ENCODE assay signal across 19 cellular contexts in the genomic region with DNA sequence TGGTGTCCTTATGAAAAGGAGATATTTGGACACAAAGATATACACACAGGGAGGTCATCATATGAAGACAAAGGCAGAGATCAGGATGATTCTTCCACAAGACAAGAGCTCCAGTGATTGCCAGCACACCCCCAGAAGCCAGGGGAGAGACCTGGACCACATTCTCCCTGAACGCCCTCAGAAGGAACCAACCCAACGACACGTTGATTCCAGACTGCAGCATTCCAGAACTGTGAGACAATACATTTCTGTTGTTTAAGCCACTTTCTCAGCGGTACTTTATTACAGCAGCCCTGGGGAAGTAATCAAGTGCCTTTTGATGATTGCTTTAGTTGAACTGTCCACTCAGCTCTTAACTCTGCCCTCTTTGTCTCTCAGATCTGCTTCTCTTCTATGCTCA.
DNase-seq lines count a peak whose midpoint lies in the region; ATAC-seq and TF ChIP-seq lines count a peak whose summit lies in the region.
"Had no signal": no experiment of that assay in that cellular context is flagged by ENCODE, and none has a peak within 500 bp of the region (broad histone marks: within the 10 kb centered on the region; RNA-seq: fewer than 3 reads in every experiment).

No MANE protein-coding gene starts in this region.

- no peak for TF ChIP-seq RAD21 in Ishikawa (IDR thresholded peaks at IDR 0.05; ENCODE audit: low read depth)

- H3K36me3 ChIP-seq in right lobe of liver, result no peaks in the 10 kb centered on the region
- H3K36me3 ChIP-seq: BLaER1 treated with 17β-estradiol and CSF1 and Interleukin-3, amounts not matched to agents 10 nM and 100 nM had no signal

- no peak for TF ChIP-seq EP300 in Ishikawa (IDR thresholded peaks at IDR 0.05; ENCODE audit: borderline replicate concordance)

- no peaks in the 10 kb centered on the region for H3K27me3 ChIP-seq in right lobe of liver
- H3K27me3 ChIP-seq: BLaER1 treated with 17β-estradiol and CSF1 and Interleukin-3, amounts not matched to agents 10 nM and 100 nM had no signal

- intact Hi-C loops in Right ventricle myocardium inferior (cut with DNase I), result no loop called here
- intact Hi-C loops in right lobe of liver (cut with DNase I), result no loop called here

- ATAC-seq in Right ventricle myocardium inferior, result no peak
- no peak for ATAC-seq in right lobe of liver
- ATAC-seq: A549; CD8-positive, alpha-beta T cell had no signal

- H3K4me1 ChIP-seq in right lobe of liver, result no peaks in the 10 kb centered on the region
- H3K4me1 ChIP-seq: A549; BLaER1 treated with 17β-estradiol and CSF1 and Interleukin-3, amounts not matched to agents 10 nM and 100 nM; Caco-2 had no signal

- no peaks in the 10 kb centered on the region for H3K9me3 ChIP-seq in right lobe of liver
- H3K9me3 ChIP-seq: A549; BLaER1 treated with 17β-estradiol and CSF1 and Interleukin-3, amounts not matched to agents 10 nM and 100 nM; Caco-2 had no signal

- no peak for TF ChIP-seq CTCF in right lobe of liver (IDR thresholded peaks at IDR 0.05)

- H3K4me3 ChIP-seq in right lobe of liver, result no peak overlapping the region
- H3K4me3 ChIP-seq: A549; BLaER1 treated with 17β-estradiol and CSF1 and Interleukin-3, amounts not matched to agents 10 nM and 100 nM had no signal

- no peak for TF ChIP-seq POLR2A in right lobe of liver (IDR thresholded peaks at IDR 0.05)

- H3K27ac ChIP-seq in right lobe of liver, result no peak overlapping the region
- H3K27ac ChIP-seq: 22Rv1; A549; BLaER1 treated with 17β-estradiol and CSF1 and Interleukin-3, amounts not matched to agents 10 nM and 100 nM; C4-2B had no signal

- WGBS in right lobe of liver (ENCODE audit: insufficient coverage, low coverage, low lambda C conversion rate, missing lambda C conversion rate), result 50% methylated on average over 4 of the region's 4 CpGs

- DNase-seq in ELF-1 (ENCODE audit: low read depth, low spot score) (peak; percentile 3), islet precursor cell (peak; percentile 80), Right ventricle myocardium inferior (ENCODE audit: missing footprints) (no peak), DMS53 (lab: John Stamatoyannopoulos, UW) (no peak), right lobe of liver (no peak)
- DNase-seq: AML-193; Caco-2; Calu3; CD4-positive, alpha-beta T cell; CD8-positive, alpha-beta T cell; DMS79; DND-41; EL; GF-D8 had no signal

TF ChIP-seq in Ishikawa, 13 proteins besides CTCF, POLR2A, EP300 and RAD21:
- TF ChIP-seq TEAD4 (IDR thresholded peaks at IDR 0.05) (0 out of 2 replicates have a peak, but pooled peaks have one; percentile 14), FOXM1 (IDR thresholded peaks at IDR 0.05; ENCODE audit: borderline replicate concordance, low read depth) (no peak)

Comparison
In these comparisons a context has a peak if more than half of its experiments do, and no peak if none do; other contexts are left out.
1. DNase-seq: peak in ELF-1 (single experiment) and islet precursor cell (single experiment); none in Right ventricle myocardium inferior (single experiment), DMS53 (single experiment) and right lobe of liver (0 of 3).